ENCODE assay signal across 1 cellular context in genomic region chr5:154776167-154776566, GRCh38.
TF ChIP-seq lines count a peak whose summit lies in the region.

No MANE protein-coding gene starts in this region.

TF ChIP-seq in K562, 482 proteins besides CTCF, POLR2A, EP300 and RAD21 (continued from another document and continues in another):
- 0 out of 2 replicates have a peak, but pooled peaks have one; percentile 42 for TF ChIP-seq DPF2 (IDR thresholded peaks at IDR 0.05)
- TF ChIP-seq KDM1A (IDR thresholded peaks at IDR 0.05): no peak
- no peak for TF ChIP-seq POLR2B (IDR thresholded peaks at IDR 0.05; ENCODE audit: low read depth, partially characterized antibody)
- TF ChIP-seq TRIM24 (IDR thresholded peaks at IDR 0.05): 0 out of 4 replicates have a peak, but pooled peaks of 1 of the 2 experiments have one; percentile 27
- TF ChIP-seq KLF16 (IDR thresholded peaks at IDR 0.05): no peak
- no peak for TF ChIP-seq CTBP1 (IDR thresholded peaks at IDR 0.05; ENCODE audit: borderline replicate concordance)
- TF ChIP-seq HMG20A (CRISPR knock-in tag; conservative IDR thresholded peaks at IDR 0.05): no peak
- 0 out of 2 replicates have a peak, but pooled peaks have one; percentile 32 for TF ChIP-seq DMBX1 (CRISPR knock-in tag; IDR thresholded peaks at IDR 0.05; ENCODE audit: borderline replicate concordance)
- no peak for TF ChIP-seq ZNF217 (CRISPR knock-in tag; IDR thresholded peaks at IDR 0.05)
- TF ChIP-seq CREM (IDR thresholded peaks at IDR 0.05; ENCODE audit: low read depth): peak; percentile 48; the same call in 1 of the 2 replicates
- no peak for TF ChIP-seq POU5F1 (IDR thresholded peaks at IDR 0.05; ENCODE audit: borderline replicate concordance, low read depth, low read length, partially characterized antibody)
- TF ChIP-seq RBM34 (IDR thresholded peaks at IDR 0.05; ENCODE audit: borderline replicate concordance, insufficient read depth, low read length): no peak
- TF ChIP-seq, protein P1, sequence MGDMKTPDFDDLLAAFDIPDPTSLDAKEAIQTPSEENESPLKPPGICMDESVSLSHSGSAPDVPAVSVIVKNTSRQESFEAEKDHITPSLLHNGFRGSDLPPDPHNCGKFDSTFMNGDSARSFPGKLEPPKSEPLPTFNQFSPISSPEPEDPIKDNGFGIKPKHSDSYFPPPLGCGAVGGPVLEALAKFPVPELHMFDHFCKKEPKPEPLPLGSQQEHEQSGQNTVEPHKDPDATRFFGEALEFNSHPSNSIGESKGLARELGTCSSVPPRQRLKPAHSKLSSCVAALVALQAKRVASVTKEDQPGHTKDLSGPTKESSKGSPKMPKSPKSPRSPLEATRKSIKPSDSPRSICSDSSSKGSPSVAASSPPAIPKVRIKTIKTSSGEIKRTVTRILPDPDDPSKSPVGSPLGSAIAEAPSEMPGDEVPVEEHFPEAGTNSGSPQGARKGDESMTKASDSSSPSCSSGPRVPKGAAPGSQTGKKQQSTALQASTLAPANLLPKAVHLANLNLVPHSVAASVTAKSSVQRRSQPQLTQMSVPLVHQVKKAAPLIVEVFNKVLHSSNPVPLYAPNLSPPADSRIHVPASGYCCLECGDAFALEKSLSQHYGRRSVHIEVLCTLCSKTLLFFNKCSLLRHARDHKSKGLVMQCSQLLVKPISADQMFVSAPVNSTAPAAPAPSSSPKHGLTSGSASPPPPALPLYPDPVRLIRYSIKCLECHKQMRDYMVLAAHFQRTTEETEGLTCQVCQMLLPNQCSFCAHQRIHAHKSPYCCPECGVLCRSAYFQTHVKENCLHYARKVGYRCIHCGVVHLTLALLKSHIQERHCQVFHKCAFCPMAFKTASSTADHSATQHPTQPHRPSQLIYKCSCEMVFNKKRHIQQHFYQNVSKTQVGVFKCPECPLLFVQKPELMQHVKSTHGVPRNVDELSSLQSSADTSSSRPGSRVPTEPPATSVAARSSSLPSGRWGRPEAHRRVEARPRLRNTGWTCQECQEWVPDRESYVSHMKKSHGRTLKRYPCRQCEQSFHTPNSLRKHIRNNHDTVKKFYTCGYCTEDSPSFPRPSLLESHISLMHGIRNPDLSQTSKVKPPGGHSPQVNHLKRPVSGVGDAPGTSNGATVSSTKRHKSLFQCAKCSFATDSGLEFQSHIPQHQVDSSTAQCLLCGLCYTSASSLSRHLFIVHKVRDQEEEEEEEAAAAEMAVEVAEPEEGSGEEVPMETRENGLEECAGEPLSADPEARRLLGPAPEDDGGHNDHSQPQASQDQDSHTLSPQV (IDR thresholded peaks at IDR 0.05): no peak
- TF ChIP-seq KDM2B (CRISPR knock-in tag; IDR thresholded peaks at IDR 0.05): no peak
- no peak for TF ChIP-seq CHD1 (IDR thresholded peaks at IDR 0.05; ENCODE audit: low read length)
- no peak for TF ChIP-seq JUNB (CRISPR knock-in tag; conservative IDR thresholded peaks at IDR 0.05)
- no peak for TF ChIP-seq KDM5B (IDR thresholded peaks at IDR 0.05; ENCODE audit: insufficient replicate concordance, low read depth, low read length)
- peak; percentile 51; the same call in 1 of the 2 replicates for TF ChIP-seq ATF7 (IDR thresholded peaks at IDR 0.05)
- no peak for TF ChIP-seq PURB (CRISPR knock-in tag; IDR thresholded peaks at IDR 0.05; ENCODE audit: low read depth)
- TF ChIP-seq PHB2 (IDR thresholded peaks at IDR 0.05; ENCODE audit: low read depth): no peak
- no peak for TF ChIP-seq ZNF766 (CRISPR knock-in tag; conservative IDR thresholded peaks at IDR 0.05)
- no peak for TF ChIP-seq NFXL1 (CRISPR knock-in tag; IDR thresholded peaks at IDR 0.05)
- TF ChIP-seq MITF (IDR thresholded peaks at IDR 0.05): peak; percentile 47; the same call in 1 of the 2 replicates
- TF ChIP-seq, protein P2, sequence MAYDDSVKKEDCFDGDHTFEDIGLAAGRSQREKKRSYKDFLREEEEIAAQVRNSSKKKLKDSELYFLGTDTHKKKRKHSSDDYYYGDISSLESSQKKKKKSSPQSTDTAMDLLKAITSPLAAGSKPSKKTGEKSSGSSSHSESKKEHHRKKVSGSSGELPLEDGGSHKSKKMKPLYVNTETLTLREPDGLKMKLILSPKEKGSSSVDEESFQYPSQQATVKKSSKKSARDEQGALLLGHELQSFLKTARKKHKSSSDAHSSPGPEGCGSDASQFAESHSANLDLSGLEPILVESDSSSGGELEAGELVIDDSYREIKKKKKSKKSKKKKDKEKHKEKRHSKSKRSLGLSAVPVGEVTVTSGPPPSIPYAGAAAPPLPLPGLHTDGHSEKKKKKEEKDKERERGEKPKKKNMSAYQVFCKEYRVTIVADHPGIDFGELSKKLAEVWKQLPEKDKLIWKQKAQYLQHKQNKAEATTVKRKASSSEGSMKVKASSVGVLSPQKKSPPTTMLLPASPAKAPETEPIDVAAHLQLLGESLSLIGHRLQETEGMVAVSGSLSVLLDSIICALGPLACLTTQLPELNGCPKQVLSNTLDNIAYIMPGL (CRISPR knock-in tag; IDR thresholded peaks at IDR 0.05): no peak
- TF ChIP-seq MYBL2 (IDR thresholded peaks at IDR 0.05; ENCODE audit: low read depth): no peak
- no peak for TF ChIP-seq MYBL2 (CRISPR knock-in tag; IDR thresholded peaks at IDR 0.05; ENCODE audit: borderline replicate concordance)
- TF ChIP-seq NCOR1 (IDR thresholded peaks at IDR 0.05): peak; percentile 62
- no peak for TF ChIP-seq ZKSCAN1 (IDR thresholded peaks at IDR 0.05; ENCODE audit: low read depth, low read length)
- no peak for TF ChIP-seq STAT6 (CRISPR knock-in tag; IDR thresholded peaks at IDR 0.05)
- TF ChIP-seq ERF (CRISPR knock-in tag; IDR thresholded peaks at IDR 0.05): no peak
- peak; percentile 83 for TF ChIP-seq CBFA2T3 (IDR thresholded peaks at IDR 0.05)
- TF ChIP-seq ZNF121 (CRISPR knock-in tag; conservative IDR thresholded peaks at IDR 0.05): no peak
- TF ChIP-seq ADNP (tag; IDR thresholded peaks at IDR 0.05): no peak
- peak; percentile 54; the same call in 1 of the 2 replicates for TF ChIP-seq JUND (IDR thresholded peaks at IDR 0.05; ENCODE audit: borderline replicate concordance, low read depth, low read length)
- peak; percentile 24; the same call in 1 of the 3 replicates for TF ChIP-seq JUND (tag; IDR thresholded peaks at IDR 0.05; ENCODE audit: borderline replicate concordance, low read depth, low read length)
- TF ChIP-seq, protein P3, sequence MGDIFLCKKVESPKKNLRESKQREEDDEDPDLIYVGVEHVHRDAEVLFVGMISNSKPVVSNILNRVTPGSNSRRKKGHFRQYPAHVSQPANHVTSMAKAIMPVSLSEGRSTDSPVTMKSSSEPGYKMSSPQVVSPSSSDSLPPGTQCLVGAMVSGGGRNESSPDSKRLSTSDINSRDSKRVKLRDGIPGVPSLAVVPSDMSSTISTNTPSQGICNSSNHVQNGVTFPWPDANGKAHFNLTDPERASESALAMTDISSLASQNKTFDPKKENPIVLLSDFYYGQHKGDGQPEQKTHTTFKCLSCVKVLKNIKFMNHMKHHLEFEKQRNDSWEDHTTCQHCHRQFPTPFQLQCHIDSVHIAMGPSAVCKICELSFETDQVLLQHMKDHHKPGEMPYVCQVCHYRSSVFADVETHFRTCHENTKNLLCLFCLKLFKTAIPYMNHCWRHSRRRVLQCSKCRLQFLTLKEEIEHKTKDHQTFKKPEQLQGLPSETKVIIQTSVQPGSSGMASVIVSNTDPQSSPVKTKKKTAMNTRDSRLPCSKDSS (IDR thresholded peaks at IDR 0.05; ENCODE audit: low read depth, partially characterized antibody): no peak
- TF ChIP-seq ZNF384 (IDR thresholded peaks at IDR 0.05; ENCODE audit: low read depth, low read length): no peak
- TF ChIP-seq REST (CRISPR knock-in tag; IDR thresholded peaks at IDR 0.05; ENCODE audit: low read depth): no peak
- no peak for TF ChIP-seq ZNF507 (tag; conservative IDR thresholded peaks at IDR 0.05)
- peak; percentile 68 for TF ChIP-seq TEAD4 (IDR thresholded peaks at IDR 0.05; ENCODE audit: low read length)
- no peak for TF ChIP-seq TEAD4 (CRISPR knock-in tag; IDR thresholded peaks at IDR 0.05; ENCODE audit: borderline replicate concordance)
- TF ChIP-seq, protein P4, sequence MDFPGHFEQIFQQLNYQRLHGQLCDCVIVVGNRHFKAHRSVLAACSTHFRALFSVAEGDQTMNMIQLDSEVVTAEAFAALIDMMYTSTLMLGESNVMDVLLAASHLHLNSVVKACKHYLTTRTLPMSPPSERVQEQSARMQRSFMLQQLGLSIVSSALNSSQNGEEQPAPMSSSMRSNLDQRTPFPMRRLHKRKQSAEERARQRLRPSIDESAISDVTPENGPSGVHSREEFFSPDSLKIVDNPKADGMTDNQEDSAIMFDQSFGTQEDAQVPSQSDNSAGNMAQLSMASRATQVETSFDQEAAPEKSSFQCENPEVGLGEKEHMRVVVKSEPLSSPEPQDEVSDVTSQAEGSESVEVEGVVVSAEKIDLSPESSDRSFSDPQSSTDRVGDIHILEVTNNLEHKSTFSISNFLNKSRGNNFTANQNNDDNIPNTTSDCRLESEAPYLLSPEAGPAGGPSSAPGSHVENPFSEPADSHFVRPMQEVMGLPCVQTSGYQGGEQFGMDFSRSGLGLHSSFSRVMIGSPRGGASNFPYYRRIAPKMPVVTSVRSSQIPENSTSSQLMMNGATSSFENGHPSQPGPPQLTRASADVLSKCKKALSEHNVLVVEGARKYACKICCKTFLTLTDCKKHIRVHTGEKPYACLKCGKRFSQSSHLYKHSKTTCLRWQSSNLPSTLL (IDR thresholded peaks at IDR 0.05): no peak
- TF ChIP-seq ZNF436 (CRISPR knock-in tag; IDR thresholded peaks at IDR 0.05): no peak
- no peak for TF ChIP-seq EGR1 (conservative IDR thresholded peaks at IDR 0.05)
- TF ChIP-seq RUNX1 (IDR thresholded peaks at IDR 0.05; ENCODE audit: low read depth): no peak
- no peak for TF ChIP-seq CHD2 (IDR thresholded peaks at IDR 0.05; ENCODE audit: low read depth, low read length)
- TF ChIP-seq TCF3 (CRISPR knock-in tag; IDR thresholded peaks at IDR 0.05): peak; percentile 87
- 0 out of 2 replicates have a peak, but pooled peaks have one; percentile 37 for TF ChIP-seq THRB (CRISPR knock-in tag; conservative IDR thresholded peaks at IDR 0.05)
- 0 out of 2 replicates have a peak, but pooled peaks have one; percentile 23 for TF ChIP-seq PML (IDR thresholded peaks at IDR 0.05; ENCODE audit: low read length)
- 0 out of 4 replicates have a peak, but pooled peaks of 1 of the 2 experiments have one; percentile 47 for TF ChIP-seq TBL1XR1 (IDR thresholded peaks at IDR 0.05; ENCODE audit: low read length in 2 of 2)
